In the genomic region with DNA sequence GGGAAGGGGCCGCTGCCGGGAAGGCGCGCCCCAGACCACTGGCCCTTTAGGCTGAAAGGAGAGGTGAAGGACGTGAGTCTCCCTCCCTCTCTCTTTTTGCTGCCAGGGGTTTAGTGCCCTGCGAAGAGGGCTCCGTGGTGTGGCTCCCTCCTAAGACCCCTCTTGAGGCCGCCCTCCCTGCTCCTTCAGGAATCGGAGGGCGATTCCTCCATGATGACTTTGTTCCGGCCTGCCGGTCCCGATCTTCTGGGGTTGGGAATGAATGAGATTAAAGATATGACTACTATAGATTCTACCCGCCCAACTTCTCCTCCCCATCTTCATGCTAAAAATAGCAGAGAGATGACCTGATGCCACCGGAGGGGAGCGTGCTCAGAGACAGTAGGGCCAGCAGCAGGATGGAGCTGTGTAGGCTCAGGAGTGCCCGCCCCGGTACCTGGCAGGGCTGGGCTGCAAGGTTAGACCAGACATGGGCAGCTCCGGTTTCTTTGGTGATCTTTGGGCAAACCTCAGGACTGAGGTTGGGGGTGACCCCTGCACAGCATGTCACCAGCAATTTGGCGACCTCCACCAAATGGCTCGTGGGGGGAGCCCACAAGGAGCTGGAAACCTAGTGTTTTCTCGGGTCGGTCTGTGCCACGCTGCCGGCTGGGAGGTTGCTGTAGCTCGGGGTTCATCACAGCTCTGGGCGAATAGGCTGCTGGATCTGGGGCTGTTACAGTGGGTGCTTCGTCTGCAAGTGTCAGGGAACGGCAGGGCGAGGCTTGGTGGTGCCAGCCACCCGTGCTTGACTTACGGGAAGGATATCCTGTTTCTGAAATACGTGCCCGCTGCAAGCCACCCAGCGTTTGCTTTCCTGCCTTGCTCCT, we compare ENCODE assay signal across 20 cellular contexts. TPM values are rescaled to one million over a fixed set of nuclear protein-coding genes. Genes with fewer than 3 reads are reported as not detected.
A peak's percentile ranks its signal among the peaks of the same experiment; 100 is the strongest.
DNase-seq lines count a peak whose midpoint lies in the region; ATAC-seq and TF ChIP-seq lines count a peak whose summit lies in the region.
"Had no signal": no experiment of that assay in that cellular context is flagged by ENCODE, and none has a peak within 500 bp of the region (broad histone marks: within the 10 kb centered on the region; RNA-seq: fewer than 3 reads in every experiment).

No MANE protein-coding gene starts in this region.

- no TSS peak for BruUV-seq in PC-3 (replicated peaks; lab: Mats Ljungman, UMichigan)

- H3K4me3 ChIP-seq in GM23338 (peak overlapping the region; percentile 69), iPS-18a (ENCODE audit: low read length) (peak overlapping the region; percentile 54), stomach smooth muscle (ENCODE audit: low read length in 2 of 2) (peak overlapping the region; percentile 17 to 70), PC-3 (ENCODE audit: low read length) (no peak overlapping the region), HAP-1 (no peak overlapping the region)
- H3K4me3 ChIP-seq: K562 had no signal

- H3K4me1 ChIP-seq in GM23338 (ENCODE audit: insufficient read depth): peaks cover 4% of the 10 kb centered on the region; the same call in 1 of the 2 replicates
- peaks cover 3% of the 10 kb centered on the region for H3K4me1 ChIP-seq in iPS-18a (ENCODE audit: control insufficient read depth, low read depth, low read length)
- peaks cover 36% of the 10 kb centered on the region for H3K4me1 ChIP-seq in stomach smooth muscle (ENCODE audit: control insufficient read depth, insufficient read depth, low read length)
- no peaks in the 10 kb centered on the region for H3K4me1 ChIP-seq in PC-3 (ENCODE audit: insufficient read depth, low read length)
- no peaks in the 10 kb centered on the region for H3K4me1 ChIP-seq in HAP-1

- H3K36me3 ChIP-seq in GM23338 (ENCODE audit: insufficient read depth) (no peaks in the 10 kb centered on the region), iPS-18a (ENCODE audit: control insufficient read depth, low read depth, low read length) (peaks cover 11% of the 10 kb centered on the region), stomach smooth muscle (ENCODE audit: control insufficient read depth in 2 of 2, insufficient read depth in 2 of 2, low read length in 2 of 2) (peaks cover 0 to 2% of the 10 kb centered on the region in 2 donors), PC-3 (ENCODE audit: low read depth, low read length) (no peaks in the 10 kb centered on the region), HAP-1 (replicated peaks) (no peaks in the 10 kb centered on the region)
- H3K36me3 ChIP-seq: cardiac muscle cell, right lobe of liver had no signal

- DNase-seq in GM23338 (ENCODE audit: low spot score) (no peak), NCI-H187 treated with DMSO at 0.1 percent for 48 hours (lab: John Stamatoyannopoulos, UW) (no peak), PC-3 (no peak), HAP-1 (ENCODE audit: low spot score in 2 of 2) (no peak)
- DNase-seq: activated CD4-positive, CD25-positive, alpha-beta regulatory T cell treated with anti-CD3 and anti-CD28 coated beads, Interleukin-2, amount 50 U/mL, for 72 hours; AML-193; left colon; naive thymus-derived CD4-positive, alpha-beta T cell; NCI-H1105; NCI-H510A treated with DMSO at 0.1 percent for 48 hours; right lobe of liver; stimulated activated CD4-positive, alpha-beta T cell treated with anti-CD3 and anti-CD28 coated beads, Interleukin-4, amount 100 ng/mL, for 24 hours had no signal

- H3K4me1 Mint-ChIP-seq in GM23338 (peaks cover 14% of the 10 kb centered on the region), brain (peaks cover 60% of the 10 kb centered on the region)

- H2AFZ ChIP-seq in GM23338 (no peak overlapping the region), PC-3 (ENCODE audit: low read length) (no peak overlapping the region)

- peaks cover 14% of the 10 kb centered on the region for H3K36me3 Mint-ChIP-seq in GM23338 (ENCODE audit: low read depth)
- H3K36me3 Mint-ChIP-seq in brain: peaks cover 18% of the 10 kb centered on the region

- H3K27ac ChIP-seq in GM23338 (ENCODE audit: low read depth): no peak overlapping the region
- H3K27ac ChIP-seq in iPS-18a (ENCODE audit: low read length): no peak overlapping the region
- no peak overlapping the region for H3K27ac ChIP-seq in stomach smooth muscle (ENCODE audit: low read length)
- no peak overlapping the region for H3K27ac ChIP-seq in PC-3 (ENCODE audit: low read length)
- H3K27ac ChIP-seq: cardiac muscle cell, right lobe of liver had no signal

- H4K20me1 ChIP-seq in GM23338 (replicated peaks; ENCODE audit: insufficient read depth) (peaks cover 10% of the 10 kb centered on the region; the same call in 1 of the 2 replicates), PC-3 (ENCODE audit: low read length) (no peaks in the 10 kb centered on the region)

- H3K9ac ChIP-seq in iPS-18a (ENCODE audit: low read length): no peak overlapping the region
- no peak overlapping the region for H3K9ac ChIP-seq in stomach smooth muscle (ENCODE audit: low read length in 2 of 2)
- no peak overlapping the region for H3K9ac ChIP-seq in PC-3 (ENCODE audit: low read length)

- ATAC-seq in GM23338 (no peak), PC-3 (no peak), GM19452 (IDR thresholded peaks at IDR 0.05; ENCODE audit: unreplicated experiment) (no peak)
- ATAC-seq: activated naive CD4-positive, alpha-beta T cell treated with anti-CD3 and anti-CD28 coated beads, Interleukin-2, amount 50 U/mL, for 72 hours; HCT116; K562; left colon; naive thymus-derived CD4-positive, alpha-beta T cell; right lobe of liver had no signal

- H3K27ac Mint-ChIP-seq in GM23338 (no peak overlapping the region), brain (peak overlapping the region in 4 of 5 experiments; percentile 45 to 86 (median 66))
- H3K27ac Mint-ChIP-seq: activated naive CD4-positive, alpha-beta T cell treated with anti-CD3 and anti-CD28 coated beads, Interleukin-2, amount 50 U/mL, for 72 hours; naive thymus-derived CD4-positive, alpha-beta T cell had no signal

- peak overlapping the region; percentile 67 for H3K4me3 Mint-ChIP-seq in GM23338
- peak overlapping the region; percentile 80 to 87 (median 85) for H3K4me3 Mint-ChIP-seq in brain

- H3K27me3 Mint-ChIP-seq in GM23338 (ENCODE audit: insufficient read depth, low read depth, poor library complexity) (peaks cover 23% of the 10 kb centered on the region), brain (peaks cover 31% of the 10 kb centered on the region)

- no peaks in the 10 kb centered on the region for H3K79me2 ChIP-seq in GM23338 (replicated peaks; ENCODE audit: insufficient read depth)
- H3K79me2 ChIP-seq in PC-3 (ENCODE audit: low read length): no peaks in the 10 kb centered on the region

- H3K9me3 Mint-ChIP-seq in GM23338 (no peaks in the 10 kb centered on the region), brain (peaks cover 0 to 5% (median 0%) of the 10 kb centered on the region in 5 experiments)

- H3K9me2 ChIP-seq in GM23338 (ENCODE audit: insufficient read depth) (no peaks in the 10 kb centered on the region), PC-3 (replicated peaks; ENCODE audit: low read length) (no peaks in the 10 kb centered on the region)

- POLR2A ChIA-PET in PC-3 (lab: Charles Lee; ENCODE audit: unreplicated experiment): no interaction called here

- in situ Hi-C loops in HAP-1 (cut with MboI; ENCODE audit: low sequenced_read_pairs): loop anchor here (5.0 kb wide), 2 partner anchors 258 to 323 kb away; no protein-coding TSS in a partner anchor

- H3K4me2 ChIP-seq in GM23338 (peak overlapping the region; percentile 90), PC-3 (ENCODE audit: low read length) (no peak overlapping the region)

- TF ChIP-seq CTCF in GM23338 (conservative IDR thresholded peaks at IDR 0.05; ENCODE audit: low read depth in 2 of 2): no peak
- no peak for TF ChIP-seq CTCF in brain (conservative IDR thresholded peaks at IDR 0.05)
- TF ChIP-seq CTCF in PC-3 (conservative IDR thresholded peaks at IDR 0.05; ENCODE audit: low read depth, low read length): no peak

- intact Hi-C loops in PC-3 (cut with micrococcal nuclease): no loop called here

- H3F3A ChIP-seq in GM23338 (replicated peaks; ENCODE audit: low read depth) (no peaks in the 10 kb centered on the region; the same call in 1 of the 2 replicates), PC-3 (ENCODE audit: low read length, unreplicated experiment) (no peaks in the 10 kb centered on the region)

- peaks cover 15% of the 10 kb centered on the region for H3K27me3 ChIP-seq in GM23338 (ENCODE audit: insufficient read depth)
- H3K27me3 ChIP-seq in iPS-18a (ENCODE audit: control insufficient read depth, insufficient read depth, low read length): peaks cover 25% of the 10 kb centered on the region
- H3K27me3 ChIP-seq in stomach smooth muscle (ENCODE audit: control insufficient read depth in 1 of 2, insufficient read depth in 2 of 2, low read length in 2 of 2): peaks cover 22 to 35% of the 10 kb centered on the region in 2 donors
- H3K27me3 ChIP-seq in PC-3 (ENCODE audit: low read length): 0 out of 2 replicates have a peak, but pooled peaks cover 3% of the 10 kb centered on the region
- no peaks in the 10 kb centered on the region for H3K27me3 ChIP-seq in HAP-1 (ENCODE audit: low read depth)

- H3K9me3 ChIP-seq in iPS-18a (ENCODE audit: control insufficient read depth, low read depth, low read length): no peaks in the 10 kb centered on the region
- H3K9me3 ChIP-seq in stomach smooth muscle (ENCODE audit: control insufficient read depth in 2 of 2, low read length in 2 of 2): no peaks in the 10 kb centered on the region
- H3K9me3 ChIP-seq in PC-3 (ENCODE audit: low read length): no peaks in the 10 kb centered on the region
- H3K9me3 ChIP-seq in HAP-1: no peaks in the 10 kb centered on the region
- H3K9me3 ChIP-seq: right lobe of liver had no signal

- CTCF ChIA-PET in PC-3 (lab: Charles Lee): no interaction called here

TF ChIP-seq in GM23338, 12 proteins besides CTCF, POLR2A, EP300 and RAD21:
- TF ChIP-seq JUNB (IDR thresholded peaks at IDR 0.05; ENCODE audit: unreplicated experiment) (no peak), STAT1 (IDR thresholded peaks at IDR 0.05; ENCODE audit: unreplicated experiment) (no peak), EZH2 (IDR thresholded peaks at IDR 0.05; ENCODE audit: low read depth, unreplicated experiment) (no peak), NANOG (IDR thresholded peaks at IDR 0.05; ENCODE audit: borderline replicate concordance) (no peak), EZH2phosphoT487 (IDR thresholded peaks at IDR 0.05; ENCODE audit: unreplicated experiment) (no peak), POLR2AphosphoS5 (IDR thresholded peaks at IDR 0.05; ENCODE audit: low read depth) (no peak)

RNA-seq across cellular contexts. Expression of a gene that starts 1.7 kb away (rescaled TPM):
- 30.4 and 40.1 TPM in 2 replicates for total RNA-seq in GM23338 (2014; rRNA removed; shearing (Covaris generic))
- polyA plus RNA-seq in GM23338 (2016; fragmentation: Nextera tagmentation; extraction: Ambion mirVana) (20.6 and 24.5 TPM in 2 replicates), brain (ENCODE audit: insufficient read depth, low read depth, low replicate concordance) (202 TPM)
- total RNA-seq in PC-3 (2014; rRNA removed): 0.44 TPM in 1 of 2 replicates, not detected in the other
- total RNA-seq: activated naive CD4-positive, alpha-beta T cell treated with anti-CD3 and anti-CD28 coated beads, Interleukin-2, amount 50 U/mL, for 72 hours; K562 had no signal
- polyA plus RNA-seq: K562; naive thymus-derived CD4-positive, alpha-beta T cell had no signal

Comparison
In these comparisons a context has a peak if more than half of its experiments do, and no peak if none do; other contexts are left out.
1. H3K4me3 ChIP-seq: peak in GM23338 (single experiment), iPS-18a (single experiment) and stomach smooth muscle (2 of 2); none in PC-3 (single experiment) and HAP-1 (single experiment).
2. RNA of a gene that starts 1.7 kb away (total RNA-seq): 30.4 to 40.1 TPM in GM23338; 0.44 TPM in PC-3; every median in the first group is over 10 times any median in the second.